In the genomic region with DNA sequence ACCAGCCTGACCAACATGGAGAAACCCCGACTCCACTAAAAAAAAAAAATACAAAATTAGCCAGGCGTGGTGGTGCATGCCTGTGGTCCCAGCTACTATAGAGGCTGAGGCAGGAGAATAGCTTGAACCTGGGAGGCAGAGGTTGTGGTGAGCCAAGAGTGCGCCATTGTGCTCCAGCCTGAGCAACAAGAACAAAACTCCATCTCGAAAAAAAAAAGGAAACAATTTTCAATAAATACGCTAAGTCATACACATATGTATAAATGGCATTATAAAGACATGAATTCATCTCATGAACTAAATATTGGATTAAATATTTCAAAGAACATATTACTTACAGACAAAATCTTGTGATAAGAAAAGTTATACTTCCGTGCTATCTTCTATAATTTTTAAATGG, we compare ENCODE assay signal across 24 cellular contexts. TPM values are rescaled to one million over a fixed set of nuclear protein-coding genes. Genes with fewer than 3 reads are reported as not detected.
A peak's percentile ranks its signal among the peaks of the same experiment; 100 is the strongest.
DNase-seq lines count a peak whose midpoint lies in the region; ATAC-seq, FAIRE-seq and TF ChIP-seq lines count a peak whose summit lies in the region.
"Had no signal": no experiment of that assay in that cellular context is flagged by ENCODE, and none has a peak within 500 bp of the region (broad histone marks: within the 10 kb centered on the region; RNA-seq: fewer than 3 reads in every experiment).

No MANE protein-coding gene starts in this region.

- peak overlapping the region in 2 of 3 experiments; percentile 78 to 84; a peak in 2 of 6 replicates for H3K4me3 ChIP-seq in HepG2 (replicated peaks in 1 of 3; ENCODE audit: insufficient read depth in 1 of 3, low read depth in 2 of 3, low read length in 3 of 3)
- H3K4me3 ChIP-seq in right lobe of liver, result no peak overlapping the region
- peak overlapping the region in 1 of 3 experiments; percentile 90 for H3K4me3 ChIP-seq in endothelial cell of umbilical vein (replicated peaks in 1 of 3; ENCODE audit: insufficient read depth in 1 of 3, low read depth in 1 of 3, low read length in 3 of 3)
- H3K4me3 ChIP-seq in psoas muscle, result peak overlapping the region; percentile 73
- H3K4me3 ChIP-seq in body of pancreas, result no peak overlapping the region

- TF ChIP-seq EP300 in HepG2 (IDR thresholded peaks at IDR 0.05; ENCODE audit: low read depth in 2 of 2, low read length in 2 of 2), result no peak
- TF ChIP-seq EP300 in HepG2 (CRISPR knock-in tag; IDR thresholded peaks at IDR 0.05; ENCODE audit: borderline replicate concordance), result no peak

- no peak for TF ChIP-seq RAD21 in HepG2 (CRISPR knock-in tag; IDR thresholded peaks at IDR 0.05)

- in situ Hi-C loops in HepG2 (cut with HindIII; ENCODE audit: extremely low pct_ligation_motif_present, low pct_unique_long_range_greater_than_20kb), result no loop called here

- BruUV-seq in HepG2 (replicated peaks; lab: Mats Ljungman, UMichigan) (no TSS peak), endothelial cell of umbilical vein (replicated peaks; lab: Mats Ljungman, UMichigan) (no TSS peak)

- intact Hi-C loops in HepG2 (cut with micrococcal nuclease; ENCODE audit: unreplicated experiment), result loop anchor here (5.0 kb wide), 1 partner anchor 65 kb away; no protein-coding TSS in a partner anchor
- intact Hi-C loops in right lobe of liver (cut with DNase I), result no loop called here
- intact Hi-C loops in endothelial cell of umbilical vein (cut with micrococcal nuclease), result no loop called here
- intact Hi-C loops in psoas muscle (cut with DNase I), result no loop called here
- intact Hi-C loops in body of pancreas (cut with DNase I), result no loop called here

- FAIRE-seq in HepG2 (lab: Jason Lieb, UNC) (no peak), endothelial cell of umbilical vein (lab: Jason Lieb, UNC) (no peak)
- FAIRE-seq: GM12891, H1 had no signal

- H3K9me1 ChIP-seq in endothelial cell of umbilical vein (replicated peaks; ENCODE audit: control insufficient read depth, extremely low read depth, insufficient read depth, low read length), result no peaks in the 10 kb centered on the region

- POLR2A ChIA-PET in HepG2 (lab: Yijun Ruan, JAX), result interaction anchor here (2.4 to 3.7 kb wide), 4 partner anchors 10 to 69 kb away, joined by 7 to 96 read pairs (median 20); no protein-coding TSS in a partner anchor
- POLR2A ChIA-PET in endothelial cell of umbilical vein (lab: Charles Lee), result no interaction called here

- WGBS in HepG2 (ENCODE audit: low lambda C conversion rate), result 94% methylated on average over 6 of the region's 6 CpGs
- WGBS in right lobe of liver (ENCODE audit: insufficient coverage, low coverage, low lambda C conversion rate, missing lambda C conversion rate), result 92% methylated on average over 5 of the region's 6 CpGs
- WGBS in psoas muscle, 3 donors, result 95 to 98% (median 97%) methylated on average over 6 of the region's 6 CpGs
- 85 to 89% methylated on average over 6 of the region's 6 CpGs for WGBS in body of pancreas, 2 donors

- no peak for DNase-seq in HepG2 (ENCODE audit: low spot score)
- DNase-seq in right lobe of liver, result no peak
- DNase-seq in endothelial cell of umbilical vein (ENCODE audit: low read depth, low spot score), result no peak
- DNase-seq in psoas muscle, result no peak
- DNase-seq in body of pancreas, result no peak
- DNase-seq in NCI-H1105 treated with DMSO at 0.1 percent for 48 hours (lab: John Stamatoyannopoulos, UW), result no peak
- DNase-seq: AML-193; CD4-positive, alpha-beta T cell; COR-L47; GDM1; HCEC 1CT; NCI-H1092; NCI-H1436; NCI-H1930; NCI-H446; NCI-H524 treated with DMSO at 0.1 percent for 48 hours; NCI-H774; SHP77 had no signal

- TF ChIP-seq CTCF in HepG2 (CRISPR knock-in tag; IDR thresholded peaks at IDR 0.05), result no peak
- no peak for TF ChIP-seq CTCF in right lobe of liver (IDR thresholded peaks at IDR 0.05)
- TF ChIP-seq CTCF in endothelial cell of umbilical vein (IDR thresholded peaks at IDR 0.05; ENCODE audit: extremely low read depth in 1 of 2, insufficient read depth in 1 of 2, low read depth in 1 of 2, low read length in 2 of 2), result no peak
- no peak for TF ChIP-seq CTCF in psoas muscle (IDR thresholded peaks at IDR 0.05)
- TF ChIP-seq CTCF in body of pancreas (IDR thresholded peaks at IDR 0.05), result no peak

- no peak overlapping the region for H3K27ac ChIP-seq in HepG2 (ENCODE audit: extremely low read length, insufficient read depth, low read length)
- H3K27ac ChIP-seq in right lobe of liver, result no peak overlapping the region
- H3K27ac ChIP-seq in endothelial cell of umbilical vein (ENCODE audit: insufficient read depth, low read depth, low read length), result no peak overlapping the region
- H3K27ac ChIP-seq in psoas muscle, result no peak overlapping the region
- peak overlapping the region in 1 of 4 donors; percentile 92 for H3K27ac ChIP-seq in body of pancreas
- H3K27ac ChIP-seq: KMS-11 had no signal

- H4K20me1 ChIP-seq in HepG2 (ENCODE audit: insufficient read depth, low read length) (no peaks in the 10 kb centered on the region; the same call in 1 of the 2 replicates), endothelial cell of umbilical vein (replicated peaks; ENCODE audit: control insufficient read depth, extremely low read depth, insufficient read depth, low read length) (no peaks in the 10 kb centered on the region)

- ATAC-seq in HepG2 (no peak), right lobe of liver (no peak), psoas muscle (no peak), body of pancreas (no peak), GM21423 (IDR thresholded peaks at IDR 0.05; ENCODE audit: unreplicated experiment) (no peak), GM18498 (IDR thresholded peaks at IDR 0.05; ENCODE audit: unreplicated experiment) (no peak)

- H3K4me1 ChIP-seq in HepG2 (ENCODE audit: insufficient read depth, low read length), result peaks cover 70% of the 10 kb centered on the region
- peaks cover 0 to 11% (median 4%) of the 10 kb centered on the region in 4 donors for H3K4me1 ChIP-seq in right lobe of liver
- peaks cover 53% of the 10 kb centered on the region for H3K4me1 ChIP-seq in endothelial cell of umbilical vein (ENCODE audit: control insufficient read depth, extremely low read depth, insufficient read depth, low read length)
- H3K4me1 ChIP-seq in psoas muscle, result peaks cover 25% of the 10 kb centered on the region
- peaks cover 57% of the 10 kb centered on the region for H3K4me1 ChIP-seq in body of pancreas

- H3K27me3 ChIP-seq in HepG2 (ENCODE audit: control insufficient read depth in 1 of 2, insufficient read depth in 2 of 2, low read length in 2 of 2) (no peaks in the 10 kb centered on the region; a peak in 1 of 5 replicates), right lobe of liver (no peaks in the 10 kb centered on the region), endothelial cell of umbilical vein (ENCODE audit: control insufficient read depth in 2 of 2, insufficient read depth in 2 of 2, low read length in 2 of 2) (no peaks in the 10 kb centered on the region), psoas muscle (ENCODE audit: insufficient read depth in 3 of 3, low read length in 2 of 3) (no peaks in the 10 kb centered on the region), body of pancreas (no peaks in the 10 kb centered on the region)
- H3K27me3 ChIP-seq: BLaER1 treated with 17β-estradiol and CSF1 and Interleukin-3, amounts not matched to agents 10 nM and 100 nM had no signal

- H3K9ac ChIP-seq in HepG2 (ENCODE audit: insufficient read depth, low read depth, low read length) (peak overlapping the region; percentile 72; the same call in 1 of the 2 replicates), endothelial cell of umbilical vein (replicated peaks; ENCODE audit: extremely low read depth, insufficient read depth, low read length) (no peak overlapping the region)
- H3K9ac ChIP-seq: KMS-11 had no signal

- H3K36me3 ChIP-seq in HepG2 (replicated peaks in 1 of 2; ENCODE audit: control insufficient read depth in 1 of 2, insufficient read depth in 2 of 2, low read length in 2 of 2) (peaks cover 2 to 14% of the 10 kb centered on the region in 2 experiments; a peak in 4 of 5 replicates), right lobe of liver (no peaks in the 10 kb centered on the region), endothelial cell of umbilical vein (ENCODE audit: control insufficient read depth in 2 of 2, extremely low read depth in 1 of 2, insufficient read depth in 2 of 2, low read length in 2 of 2) (peaks cover 1 to 6% of the 10 kb centered on the region in 2 experiments), psoas muscle (ENCODE audit: insufficient read depth in 1 of 2, low read depth in 1 of 2) (no peaks in the 10 kb centered on the region), body of pancreas (replicated peaks in 1 of 2; ENCODE audit: insufficient read depth in 1 of 2, low read depth in 2 of 2) (no peaks in the 10 kb centered on the region)

- CTCF ChIA-PET in HepG2 (lab: Yijun Ruan, JAX; ENCODE audit: low intra/inter-chr PET ratio, low total read pairs), result no interaction called here
- CTCF ChIA-PET in endothelial cell of umbilical vein (lab: Charles Lee), result interaction anchor here (1.8 kb wide), 1 partner anchor 12 kb away, joined by 4 read pairs; no protein-coding TSS in a partner anchor

- dilution Hi-C loops in endothelial cell of umbilical vein (cut with MboI; ENCODE audit: extremely low pct_ligation_motif_present, low sequenced_read_pairs), result no loop called here

- H2AFZ ChIP-seq in HepG2 (ENCODE audit: low read length), result no peak overlapping the region
- H2AFZ ChIP-seq in endothelial cell of umbilical vein (ENCODE audit: low read depth, low read length), result no peak overlapping the region

- TF ChIP-seq POLR2A in HepG2 (IDR thresholded peaks at IDR 0.05; ENCODE audit: insufficient read depth in 1 of 2, low read depth in 2 of 2, low read length in 2 of 2), result no peak
- no peak for TF ChIP-seq POLR2A in right lobe of liver (IDR thresholded peaks at IDR 0.05)
- TF ChIP-seq POLR2A in endothelial cell of umbilical vein (IDR thresholded peaks at IDR 0.05; ENCODE audit: low read depth, low read length), result no peak
- no peak for TF ChIP-seq POLR2A in body of pancreas (IDR thresholded peaks at IDR 0.05)

- peak overlapping the region; percentile 83 for H3K4me2 ChIP-seq in HepG2 (ENCODE audit: low read depth, low read length)
- peak overlapping the region; percentile 12 for H3K4me2 ChIP-seq in endothelial cell of umbilical vein (ENCODE audit: insufficient read depth, low read length)
- H3K4me2 ChIP-seq: KMS-11 had no signal

- H3K79me2 ChIP-seq in HepG2 (ENCODE audit: insufficient read depth, low read length), result peaks cover 79% of the 10 kb centered on the region
- peaks cover 76% of the 10 kb centered on the region for H3K79me2 ChIP-seq in endothelial cell of umbilical vein (ENCODE audit: control insufficient read depth, insufficient read depth, low read length)

- H3K9me3 ChIP-seq in HepG2 (ENCODE audit: low read length), result no peaks in the 10 kb centered on the region
- no peaks in the 10 kb centered on the region for H3K9me3 ChIP-seq in right lobe of liver
- no peaks in the 10 kb centered on the region for H3K9me3 ChIP-seq in endothelial cell of umbilical vein (replicated peaks; ENCODE audit: control insufficient read depth, insufficient read depth, low read length)
- H3K9me3 ChIP-seq in psoas muscle, result no peaks in the 10 kb centered on the region
- no peaks in the 10 kb centered on the region for H3K9me3 ChIP-seq in body of pancreas

RNA-seq across cellular contexts. Expression of gene ARHGAP18, which starts 2.9 kb away (rescaled TPM):
- total RNA-seq in HepG2 (2016; rRNA removed; fragmentation: Illumina TruSeq; extraction: Trizol) (115 and 183 TPM in 2 replicates), right lobe of liver (1 to 10 TPM; 2.2 to 8.0 (median 2.9) TPM), endothelial cell of umbilical vein (86.1 and 111 TPM in 2 replicates), psoas muscle (1 to 10 TPM; 5.2 to 6.8 (median 5.5) TPM), body of pancreas (10 to 100 TPM; 16.2 to 30.6 TPM)
- 16.6 and 18.3 TPM in 2 replicates for total RNA-seq in HepG2 (2016; cell fraction: cytosol; rRNA removed; fragmentation: Illumina TruSeq; extraction: Trizol; ENCODE audit: low read depth)
- 116 and 185 TPM in 2 replicates for total RNA-seq in HepG2 (2016; cell fraction: insoluble cytoplasmic fraction; rRNA removed; fragmentation: Illumina TruSeq; extraction: Trizol)
- total RNA-seq in HepG2 (2016; cell fraction: membrane; rRNA removed; fragmentation: Illumina TruSeq; extraction: Trizol), result 53.6 and 60.8 TPM in 2 replicates
- total RNA-seq in HepG2 (2016; cell fraction: nucleus; rRNA removed; fragmentation: Illumina TruSeq; extraction: Trizol), result 89.7 and 91.5 TPM in 2 replicates
- polyA plus RNA-seq in HepG2 (2011; rRNA removed) (37.8 and 58.2 TPM in 2 replicates), endothelial cell of umbilical vein (11.0 and 13.1 TPM in 2 replicates), psoas muscle (1 to 10 TPM; 1.6 to 6.0 (median 4.3) TPM)
- polyA plus RNA-seq in HepG2 (2011; cell fraction: cytosol; rRNA removed), result 24.3 and 29.8 TPM in 2 replicates
- 13.1 and 14.2 TPM in 2 replicates for polyA plus RNA-seq in HepG2 (2011; cell fraction: nucleus; rRNA removed)
- polyA plus RNA-seq in HepG2 (2012), result 54.6 and 95.7 TPM in 2 replicates
- polyA plus RNA-seq in HepG2 (2016; cell fraction: cytosol; fragmentation: Illumina TruSeq; extraction: Trizol; ENCODE audit: low read depth), result 6.1 and 6.7 TPM in 2 replicates
- polyA plus RNA-seq in HepG2 (2016; cell fraction: insoluble cytoplasmic fraction; fragmentation: Illumina TruSeq; extraction: Trizol; ENCODE audit: low read depth), result 150 and 162 TPM in 2 replicates
- 21.3 and 24.5 TPM in 2 replicates for polyA plus RNA-seq in HepG2 (2016; cell fraction: membrane; fragmentation: Illumina TruSeq; extraction: Trizol; ENCODE audit: low read depth)
- 65.9 and 66.3 TPM in 2 replicates for polyA plus RNA-seq in HepG2 (2016; cell fraction: nucleus; fragmentation: Illumina TruSeq; extraction: Trizol; ENCODE audit: insufficient read depth, low read depth)
- polyA minus RNA-seq in HepG2 (2011; rRNA and poly(A)+ RNA removed; ENCODE audit: low replicate concordance), result 8.2 and 55.6 TPM in 2 replicates
- polyA minus RNA-seq in HepG2 (2011; cell fraction: cytosol; rRNA and poly(A)+ RNA removed), result 60.4 and 69.2 TPM in 2 replicates
- polyA minus RNA-seq in HepG2 (2011; cell fraction: nucleus; rRNA and poly(A)+ RNA removed), result 134 and 144 TPM in 2 replicates
- polyA plus RNA-seq in endothelial cell of umbilical vein (2011; cell fraction: cytosol; rRNA removed), result 21.9 and 22.6 TPM in 2 replicates
- 25.0 and 31.9 TPM in 2 replicates for polyA plus RNA-seq in endothelial cell of umbilical vein (2011; cell fraction: nucleus; rRNA removed)
- 43.4 and 50.9 TPM in 2 replicates for polyA plus RNA-seq in endothelial cell of umbilical vein (2012)
- polyA minus RNA-seq in endothelial cell of umbilical vein, result 48.2 and 49.1 TPM in 2 replicates
- polyA minus RNA-seq in endothelial cell of umbilical vein (2011; cell fraction: cytosol; rRNA and poly(A)+ RNA removed), result 7.6 TPM
- polyA minus RNA-seq in endothelial cell of umbilical vein (2011; cell fraction: nucleus; rRNA and poly(A)+ RNA removed), result 89.2 and 110 TPM in 2 replicates

Comparison
In these comparisons a context has a peak if more than half of its experiments do, and no peak if none do; other contexts are left out.
1. H3K4me3 ChIP-seq: peak in HepG2 (2 of 3) and psoas muscle (single experiment); none in right lobe of liver (0 of 3) and body of pancreas (0 of 2).